ENCODE assay signal across 2 cellular contexts in the genomic region with DNA sequence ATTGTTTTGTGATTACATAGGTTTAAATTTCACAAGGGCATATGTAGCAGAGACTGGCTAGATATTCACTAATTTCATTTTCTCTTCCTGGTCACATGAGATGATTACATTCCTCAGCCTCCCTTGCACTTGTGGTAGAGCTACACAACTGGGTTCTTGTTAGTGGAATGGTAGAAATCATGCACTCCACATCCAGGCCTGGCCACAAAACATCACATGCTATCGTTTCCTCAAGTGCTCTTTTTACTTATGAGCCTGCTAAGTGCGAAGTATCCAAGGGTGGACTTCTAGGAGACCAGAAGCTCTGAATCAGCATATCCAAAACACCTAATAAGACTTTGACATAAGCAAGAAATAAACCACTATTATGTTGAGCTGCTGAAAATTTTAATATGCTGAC.
TF ChIP-seq lines count a peak whose summit lies in the region.

No MANE protein-coding gene starts in this region.

TF ChIP-seq in IMR-90, 13 proteins besides CTCF, POLR2A, EP300 and RAD21 (continued from another document):
- TF ChIP-seq RCOR1 (IDR thresholded peaks at IDR 0.05; ENCODE audit: insufficient replicate concordance, low read length) (no peak), MXI1 (IDR thresholded peaks at IDR 0.05; ENCODE audit: borderline replicate concordance, low read depth, low read length) (no peak), MAZ (IDR thresholded peaks at IDR 0.05; ENCODE audit: borderline replicate concordance, low read depth, low read length) (no peak), SMC3 (IDR thresholded peaks at IDR 0.05; ENCODE audit: low read depth, low read length) (no peak), BHLHE40 (IDR thresholded peaks at IDR 0.05; ENCODE audit: low read depth, low read length) (no peak), CHD1 (IDR thresholded peaks at IDR 0.05; ENCODE audit: low read depth, low read length) (no peak), FOS (IDR thresholded peaks at IDR 0.05; ENCODE audit: low read depth, low read length) (no peak), RFX5 (IDR thresholded peaks at IDR 0.05; ENCODE audit: low read depth, low read length) (no peak)
- TF ChIP-seq, protein P1, sequence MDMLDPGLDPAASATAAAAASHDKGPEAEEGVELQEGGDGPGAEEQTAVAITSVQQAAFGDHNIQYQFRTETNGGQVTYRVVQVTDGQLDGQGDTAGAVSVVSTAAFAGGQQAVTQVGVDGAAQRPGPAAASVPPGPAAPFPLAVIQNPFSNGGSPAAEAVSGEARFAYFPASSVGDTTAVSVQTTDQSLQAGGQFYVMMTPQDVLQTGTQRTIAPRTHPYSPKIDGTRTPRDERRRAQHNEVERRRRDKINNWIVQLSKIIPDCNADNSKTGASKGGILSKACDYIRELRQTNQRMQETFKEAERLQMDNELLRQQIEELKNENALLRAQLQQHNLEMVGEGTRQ (IDR thresholded peaks at IDR 0.05; ENCODE audit: low read depth, low read length), result no peak
- TF ChIP-seq, protein P2, sequence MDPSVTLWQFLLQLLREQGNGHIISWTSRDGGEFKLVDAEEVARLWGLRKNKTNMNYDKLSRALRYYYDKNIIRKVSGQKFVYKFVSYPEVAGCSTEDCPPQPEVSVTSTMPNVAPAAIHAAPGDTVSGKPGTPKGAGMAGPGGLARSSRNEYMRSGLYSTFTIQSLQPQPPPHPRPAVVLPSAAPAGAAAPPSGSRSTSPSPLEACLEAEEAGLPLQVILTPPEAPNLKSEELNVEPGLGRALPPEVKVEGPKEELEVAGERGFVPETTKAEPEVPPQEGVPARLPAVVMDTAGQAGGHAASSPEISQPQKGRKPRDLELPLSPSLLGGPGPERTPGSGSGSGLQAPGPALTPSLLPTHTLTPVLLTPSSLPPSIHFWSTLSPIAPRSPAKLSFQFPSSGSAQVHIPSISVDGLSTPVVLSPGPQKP (IDR thresholded peaks at IDR 0.05; ENCODE audit: borderline replicate concordance, low read depth, low read length), result no peak

TF ChIP-seq in K562, 482 proteins besides CTCF, POLR2A, EP300 and RAD21 (continued from another document):
- TF ChIP-seq MLX (CRISPR knock-in tag; conservative IDR thresholded peaks at IDR 0.05), result no peak
- TF ChIP-seq, protein P3, sequence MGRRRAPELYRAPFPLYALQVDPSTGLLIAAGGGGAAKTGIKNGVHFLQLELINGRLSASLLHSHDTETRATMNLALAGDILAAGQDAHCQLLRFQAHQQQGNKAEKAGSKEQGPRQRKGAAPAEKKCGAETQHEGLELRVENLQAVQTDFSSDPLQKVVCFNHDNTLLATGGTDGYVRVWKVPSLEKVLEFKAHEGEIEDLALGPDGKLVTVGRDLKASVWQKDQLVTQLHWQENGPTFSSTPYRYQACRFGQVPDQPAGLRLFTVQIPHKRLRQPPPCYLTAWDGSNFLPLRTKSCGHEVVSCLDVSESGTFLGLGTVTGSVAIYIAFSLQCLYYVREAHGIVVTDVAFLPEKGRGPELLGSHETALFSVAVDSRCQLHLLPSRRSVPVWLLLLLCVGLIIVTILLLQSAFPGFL (CRISPR knock-in tag; IDR thresholded peaks at IDR 0.05), result no peak
- no peak for TF ChIP-seq SMAD4 (CRISPR knock-in tag; conservative IDR thresholded peaks at IDR 0.05)
- TF ChIP-seq, protein P4, sequence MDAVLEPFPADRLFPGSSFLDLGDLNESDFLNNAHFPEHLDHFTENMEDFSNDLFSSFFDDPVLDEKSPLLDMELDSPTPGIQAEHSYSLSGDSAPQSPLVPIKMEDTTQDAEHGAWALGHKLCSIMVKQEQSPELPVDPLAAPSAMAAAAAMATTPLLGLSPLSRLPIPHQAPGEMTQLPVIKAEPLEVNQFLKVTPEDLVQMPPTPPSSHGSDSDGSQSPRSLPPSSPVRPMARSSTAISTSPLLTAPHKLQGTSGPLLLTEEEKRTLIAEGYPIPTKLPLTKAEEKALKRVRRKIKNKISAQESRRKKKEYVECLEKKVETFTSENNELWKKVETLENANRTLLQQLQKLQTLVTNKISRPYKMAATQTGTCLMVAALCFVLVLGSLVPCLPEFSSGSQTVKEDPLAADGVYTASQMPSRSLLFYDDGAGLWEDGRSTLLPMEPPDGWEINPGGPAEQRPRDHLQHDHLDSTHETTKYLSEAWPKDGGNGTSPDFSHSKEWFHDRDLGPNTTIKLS (IDR thresholded peaks at IDR 0.05; ENCODE audit: borderline replicate concordance, low read depth), result no peak
- TF ChIP-seq PTTG1 (tag; IDR thresholded peaks at IDR 0.05; ENCODE audit: low read depth), result no peak
- TF ChIP-seq BRF2 (IDR thresholded peaks at IDR 0.05; ENCODE audit: borderline replicate concordance, insufficient read depth, insufficient read length), result no peak
- peak; percentile 18; the same call in 1 of the 2 replicates for TF ChIP-seq MAFG (tag; conservative IDR thresholded peaks at IDR 0.05)
- TF ChIP-seq HLTF (IDR thresholded peaks at IDR 0.05), result no peak
- TF ChIP-seq ZNF644 (tag; IDR thresholded peaks at IDR 0.05; ENCODE audit: low read depth), result no peak
- no peak for TF ChIP-seq SMC3 (conservative IDR thresholded peaks at IDR 0.05; ENCODE audit: insufficient read depth, low read depth, low read length)
- TF ChIP-seq ZNF316 (IDR thresholded peaks at IDR 0.05), result peak; percentile 15; the same call in 1 of the 2 replicates
